Comparison of ENCODE assay signal across 17 cellular contexts in genomic region chr6:35733633-35734032, GRCh38. TPM values are rescaled to one million over a fixed set of nuclear protein-coding genes. Genes with fewer than 3 reads are reported as not detected.
DNase-seq lines count a peak whose midpoint lies in the region; TF ChIP-seq lines count a peak whose summit lies in the region.
"Had no signal": no experiment of that assay in that cellular context is flagged by ENCODE, and none has a peak within 500 bp of the region (broad histone marks: within the 10 kb centered on the region; RNA-seq: fewer than 3 reads in every experiment).

No MANE protein-coding gene starts in this region.

- no peak for TF ChIP-seq CTCF in stomach (IDR thresholded peaks at IDR 0.05)
- no peak for TF ChIP-seq CTCF in colonic mucosa (IDR thresholded peaks at IDR 0.05)
- TF ChIP-seq CTCF in progenitor cell of endocrine pancreas (IDR thresholded peaks at IDR 0.05; ENCODE audit: unreplicated experiment): no peak

- TF ChIP-seq POLR2A in stomach (IDR thresholded peaks at IDR 0.05): no peak

- H3K4me1 Mint-ChIP-seq in immature natural killer cell: peaks cover 57 to 63% of the 10 kb centered on the region in 2 donors
- H3K4me1 Mint-ChIP-seq in progenitor cell of endocrine pancreas (ENCODE audit: low read depth): peaks cover 11% of the 10 kb centered on the region

- H3K36me3 Mint-ChIP-seq in immature natural killer cell (no peaks in the 10 kb centered on the region), progenitor cell of endocrine pancreas (ENCODE audit: insufficient read depth) (no peaks in the 10 kb centered on the region)

- H3K36me3 ChIP-seq in NT2/D1 (ENCODE audit: insufficient read depth, insufficient read length, low read length): no peaks in the 10 kb centered on the region
- no peaks in the 10 kb centered on the region for H3K36me3 ChIP-seq in stomach
- H3K36me3 ChIP-seq in colonic mucosa: no peaks in the 10 kb centered on the region

- H3K27ac Mint-ChIP-seq in immature natural killer cell (peak overlapping the region in 4 of 6 donors; percentile 13 to 95 (median 34)), progenitor cell of endocrine pancreas (no peak overlapping the region)

- H3K27me3 ChIP-seq in NT2/D1 (ENCODE audit: insufficient read depth, insufficient read length) (no peaks in the 10 kb centered on the region), stomach (no peaks in the 10 kb centered on the region), colonic mucosa (no peaks in the 10 kb centered on the region)

- no peaks in the 10 kb centered on the region for H3K9me3 ChIP-seq in NT2/D1 (ENCODE audit: insufficient read depth, low read length)
- no peaks in the 10 kb centered on the region for H3K9me3 ChIP-seq in stomach
- H3K9me3 ChIP-seq in colonic mucosa: no peaks in the 10 kb centered on the region

- DNase-seq in DMS53 (lab: John Stamatoyannopoulos, UW) (peak; percentile 43), DMS53 treated with DMSO at 0.1 percent for 48 hours (lab: John Stamatoyannopoulos, UW; ENCODE audit: unreplicated experiment) (no peak), NT2/D1 (ENCODE audit: low read depth, low spot score) (no peak), immature natural killer cell (no peak), stomach (peak; percentile 42), colonic mucosa (no peak), GF-D8 (lab: John Stamatoyannopoulos, UW) (no peak), progenitor cell of endocrine pancreas (ENCODE audit: low spot score, unreplicated experiment) (no peak)
- DNase-seq: 8988T; amniotic stem cell; effector CD8-positive, alpha-beta T cell; MM.1S; NCI-H226; SHP77 treated with DMSO at 0.1 percent for 48 hours had no signal

- H3K4me3 Mint-ChIP-seq in immature natural killer cell: no peak overlapping the region
- no peak overlapping the region for H3K4me3 Mint-ChIP-seq in progenitor cell of endocrine pancreas (ENCODE audit: low read depth)

- H3K4me3 ChIP-seq in NT2/D1 (ENCODE audit: insufficient read length, low read depth) (no peak overlapping the region), stomach (no peak overlapping the region), colonic mucosa (no peak overlapping the region)

- intact Hi-C loops in stomach (cut with DNase I; ENCODE audit: low total_unique reads) (loop anchor here (5.0 kb wide), 1 partner anchor 46 kb away; the partner anchor contains the start of gene FKBP5), colonic mucosa (cut with DNase I) (loop anchor here (2.0 kb wide), 1 partner anchor 47 kb away; no protein-coding TSS in a partner anchor)

- peaks cover 4 to 16% (median 5%) of the 10 kb centered on the region in 3 donors for H3K27me3 Mint-ChIP-seq in immature natural killer cell (ENCODE audit: low read depth in 3 of 3)
- peaks cover 13% of the 10 kb centered on the region for H3K27me3 Mint-ChIP-seq in progenitor cell of endocrine pancreas

- H3K27ac ChIP-seq in stomach (peak overlapping the region; percentile 68 to 100 (median 100)), colonic mucosa (no peak overlapping the region)
- H3K27ac ChIP-seq: HL-60 had no signal

- H3K9me3 Mint-ChIP-seq in immature natural killer cell (no peaks in the 10 kb centered on the region), progenitor cell of endocrine pancreas (ENCODE audit: low read depth) (no peaks in the 10 kb centered on the region)

- H3K9ac ChIP-seq in NT2/D1 (ENCODE audit: insufficient read length, low read depth): peak overlapping the region; percentile 18
- H3K9ac ChIP-seq in colonic mucosa (ENCODE audit: low read depth in 2 of 2, low read length in 2 of 2): no peak overlapping the region

- peaks cover 12% of the 10 kb centered on the region for H3K4me1 ChIP-seq in NT2/D1 (ENCODE audit: insufficient read depth, insufficient read length)
- peaks cover 68 to 92% (median 78%) of the 10 kb centered on the region in 4 donors for H3K4me1 ChIP-seq in stomach
- H3K4me1 ChIP-seq in colonic mucosa: peaks cover 35% of the 10 kb centered on the region

- 73 to 84% (median 78%) methylated on average over 8 of the region's 8 CpGs for WGBS in stomach, 5 donors

- no peak for TF ChIP-seq EP300 in stomach (IDR thresholded peaks at IDR 0.05)

RNA-seq across cellular contexts. Expression of gene ARMC12, which starts 3.2 kb away (rescaled TPM):
- under 1 TPM in 1 of 3 donors, not detected in 2; 0.16 TPM for polyA plus RNA-seq in immature natural killer cell
- total RNA-seq in stomach: not detected
- polyA plus RNA-seq in stomach: 1 to 10 TPM; 1.1 to 2.5 (median 2.0) TPM
- under 1 TPM in 1 of 2 donors, not detected in 1; 0.30 TPM for total RNA-seq in colonic mucosa
- total RNA-seq in progenitor cell of endocrine pancreas: 0.36 and 0.98 TPM in 2 replicates

RNA-seq across cellular contexts. Expression of gene CLPSL2, which starts 42.8 kb away (rescaled TPM):
- polyA plus RNA-seq in immature natural killer cell (not detected), stomach (not detected)
- total RNA-seq in stomach (not detected), colonic mucosa (not detected), progenitor cell of endocrine pancreas (not detected in 2 replicates)
- total RNA-seq: lung microvascular endothelial cell had no signal

RNA-seq across cellular contexts. Expression of gene FKBP5, which starts 44.9 kb away (rescaled TPM):
- polyA plus RNA-seq in immature natural killer cell: 10 to 100 TPM; 26.1 to 99.0 (median 29.3) TPM
- 100 to 1,000 TPM in 4 of 5 donors, 10 to 100 TPM in 1; 68.1 to 209 (median 168) TPM for total RNA-seq in stomach
- 10 to 100 TPM; 89.2 to 97.2 (median 91.1) TPM for polyA plus RNA-seq in stomach
- total RNA-seq in colonic mucosa: 10 to 100 TPM; 29.1 to 54.7 TPM
- total RNA-seq in progenitor cell of endocrine pancreas: 5.9 and 6.9 TPM in 2 replicates

RNA-seq across cellular contexts. Expression of gene CLPSL1, which starts 47.2 kb away (rescaled TPM):
- polyA plus RNA-seq in immature natural killer cell (not detected), stomach (not detected)
- total RNA-seq in stomach (not detected), colonic mucosa (not detected), progenitor cell of endocrine pancreas (not detected in 2 replicates)
- total RNA-seq: H4, lung microvascular endothelial cell had no signal

Comparison
In these comparisons a context has a peak if more than half of its experiments do, and no peak if none do; other contexts are left out.
1. DNase-seq: peak in DMS53 (single experiment) and stomach (single experiment); none in DMS53 treated with DMSO at 0.1 percent for 48 hours (single experiment), NT2/D1 (single experiment), immature natural killer cell (0 of 3), colonic mucosa (single experiment), GF-D8 (single experiment) and progenitor cell of endocrine pancreas (single experiment).